In genomic region chr15:92848852-92849598, GRCh38 we compare ENCODE assay signal across 8 cellular contexts. TPM values are rescaled to one million over a fixed set of nuclear protein-coding genes. Genes with fewer than 3 reads are reported as not detected.
DNase-seq lines count a peak whose midpoint lies in the region; ATAC-seq and TF ChIP-seq lines count a peak whose summit lies in the region.

No MANE protein-coding gene starts in this region.

- peak overlapping the region; percentile 40; the same call in 1 of the 2 replicates for H3K9ac ChIP-seq in SU-DHL-6 (ENCODE audit: low read length)

- TF ChIP-seq CTCF in GM13976 (IDR thresholded peaks at IDR 0.05; ENCODE audit: borderline replicate concordance, control extremely low read depth, extremely low read depth, insufficient read depth, missing control alignments), result no peak
- TF ChIP-seq CTCF in SU-DHL-6 (IDR thresholded peaks at IDR 0.05; ENCODE audit: insufficient read depth, low read length, poor library complexity, severe bottlenecking), result no peak

- H3K4me3 Mint-ChIP-seq in dendritic cell treated with granulocyte-macrophage colony-stimulating factor and Interleukin-4, amounts not matched to agents 40 ng/mL and 50 ng/mL, for 4 days, result no peak overlapping the region

- peaks cover 5% of the 10 kb centered on the region; the same call in 1 of the 2 replicates for H3F3A ChIP-seq in SU-DHL-6 (ENCODE audit: insufficient read depth)

- peak; percentile 89 for ATAC-seq in HG02610 (IDR thresholded peaks at IDR 0.05; ENCODE audit: unreplicated experiment)
- no peak for ATAC-seq in GM21360 (IDR thresholded peaks at IDR 0.05; ENCODE audit: unreplicated experiment)
- ATAC-seq in Right ventricle myocardium superior (ENCODE audit: poor library complexity), result no peak

- H3K4me3 ChIP-seq in SU-DHL-6 (ENCODE audit: insufficient read depth, low read length, poor library complexity, severe bottlenecking), result no peak overlapping the region

- no peaks in the 10 kb centered on the region for H4K20me1 ChIP-seq in SU-DHL-6 (ENCODE audit: low read depth, low read length)

- H3K36me3 Mint-ChIP-seq in dendritic cell treated with granulocyte-macrophage colony-stimulating factor and Interleukin-4, amounts not matched to agents 40 ng/mL and 50 ng/mL, for 4 days (ENCODE audit: low read depth), result no peaks in the 10 kb centered on the region

- no peaks in the 10 kb centered on the region for H3K79me2 ChIP-seq in SU-DHL-6 (ENCODE audit: insufficient read depth, low read length)

- no peaks in the 10 kb centered on the region; the same call in 1 of the 2 replicates for H3K9me3 ChIP-seq in SU-DHL-6 (ENCODE audit: insufficient read depth, low read length)

- peak; percentile 62 for DNase-seq in GM13976 (ENCODE audit: low spot score)
- no peak for DNase-seq in substantia nigra (lab: John Stamatoyannopoulos, UW)
- no peak for DNase-seq in Right ventricle myocardium superior
- DNase-seq in AML-193 (lab: John Stamatoyannopoulos, UW), result no peak

- H3K9me2 ChIP-seq in SU-DHL-6 (replicated peaks; ENCODE audit: insufficient read depth, low read length), result no peaks in the 10 kb centered on the region

- H3K27me3 Mint-ChIP-seq in dendritic cell treated with granulocyte-macrophage colony-stimulating factor and Interleukin-4, amounts not matched to agents 40 ng/mL and 50 ng/mL, for 4 days, result no peaks in the 10 kb centered on the region

- H3K4me1 Mint-ChIP-seq in dendritic cell treated with granulocyte-macrophage colony-stimulating factor and Interleukin-4, amounts not matched to agents 40 ng/mL and 50 ng/mL, for 4 days (ENCODE audit: low read depth), result peaks cover 50% of the 10 kb centered on the region

- H3K4me2 ChIP-seq in SU-DHL-6 (ENCODE audit: low read depth, low read length, poor library complexity, severe bottlenecking), result peak overlapping the region; percentile 18

- H3K36me3 ChIP-seq in SU-DHL-6 (ENCODE audit: low read length), result no peaks in the 10 kb centered on the region

- intact Hi-C loops in dendritic cell treated with granulocyte-macrophage colony-stimulating factor and Interleukin-4, amounts not matched to agents 40 ng/mL and 50 ng/mL, for 4 days (cut with micrococcal nuclease), result loop anchor here (5.0 kb wide), 2 partner anchors 33 to 42 kb away; no protein-coding TSS in a partner anchor
- intact Hi-C loops in Right ventricle myocardium superior (cut with DNase I), result no loop called here

- H3K27ac ChIP-seq in SU-DHL-6 (ENCODE audit: low read depth, low read length) (no peak overlapping the region), substantia nigra (ENCODE audit: low read depth, low read length, poor library complexity, severe bottlenecking) (no peak overlapping the region)

- in situ Hi-C loops in GM13976 (cut with MboI; ENCODE audit: low sequenced_read_pairs, unreplicated experiment), result no loop called here

- H3K9me3 Mint-ChIP-seq in dendritic cell treated with granulocyte-macrophage colony-stimulating factor and Interleukin-4, amounts not matched to agents 40 ng/mL and 50 ng/mL, for 4 days, result no peaks in the 10 kb centered on the region

- peak overlapping the region; percentile 90 for H3K27ac Mint-ChIP-seq in dendritic cell treated with granulocyte-macrophage colony-stimulating factor and Interleukin-4, amounts not matched to agents 40 ng/mL and 50 ng/mL, for 4 days

- no peaks in the 10 kb centered on the region for H3K27me3 ChIP-seq in SU-DHL-6 (ENCODE audit: low read length)

- H2AFZ ChIP-seq in SU-DHL-6 (ENCODE audit: low read depth, low read length, severe bottlenecking), result peak overlapping the region; percentile 31

RNA-seq across cellular contexts. Expression of gene CHD2, which starts 51.1 kb away (rescaled TPM):
- 43.5 TPM for total RNA-seq in Right ventricle myocardium superior
